In the genomic region with DNA sequence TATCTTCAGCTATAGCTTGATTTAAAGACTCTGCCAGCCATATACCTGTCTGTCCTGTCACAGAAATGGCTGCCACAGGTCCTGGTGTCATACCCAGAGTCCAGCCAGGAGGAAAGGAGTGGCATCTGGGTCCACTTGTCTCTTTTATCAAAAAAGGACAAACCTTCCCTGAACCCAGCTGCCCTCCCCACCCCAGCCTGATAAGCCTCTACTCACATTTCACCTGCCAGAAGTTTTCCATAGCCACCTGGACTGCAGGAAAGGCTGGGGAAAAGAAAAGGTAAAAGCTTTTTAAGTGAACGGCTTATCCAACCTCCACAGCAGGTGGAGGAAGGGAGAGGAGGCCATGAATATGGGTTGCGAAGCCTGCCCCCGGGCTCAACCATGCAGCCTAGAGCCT, we compare ENCODE assay signal across 2 cellular contexts.
A peak's percentile ranks its signal among the peaks of the same experiment; 100 is the strongest.
TF ChIP-seq lines count a peak whose summit lies in the region.

No MANE protein-coding gene starts in this region.

TF ChIP-seq in GM23338, 12 proteins besides CTCF, POLR2A, EP300 and RAD21 (continues in another document):
- no peak for TF ChIP-seq POLR2AphosphoS5 (IDR thresholded peaks at IDR 0.05; ENCODE audit: low read depth)
- TF ChIP-seq EZH2phosphoT487 (IDR thresholded peaks at IDR 0.05; ENCODE audit: unreplicated experiment) = no peak
- TF ChIP-seq, protein P1, sequence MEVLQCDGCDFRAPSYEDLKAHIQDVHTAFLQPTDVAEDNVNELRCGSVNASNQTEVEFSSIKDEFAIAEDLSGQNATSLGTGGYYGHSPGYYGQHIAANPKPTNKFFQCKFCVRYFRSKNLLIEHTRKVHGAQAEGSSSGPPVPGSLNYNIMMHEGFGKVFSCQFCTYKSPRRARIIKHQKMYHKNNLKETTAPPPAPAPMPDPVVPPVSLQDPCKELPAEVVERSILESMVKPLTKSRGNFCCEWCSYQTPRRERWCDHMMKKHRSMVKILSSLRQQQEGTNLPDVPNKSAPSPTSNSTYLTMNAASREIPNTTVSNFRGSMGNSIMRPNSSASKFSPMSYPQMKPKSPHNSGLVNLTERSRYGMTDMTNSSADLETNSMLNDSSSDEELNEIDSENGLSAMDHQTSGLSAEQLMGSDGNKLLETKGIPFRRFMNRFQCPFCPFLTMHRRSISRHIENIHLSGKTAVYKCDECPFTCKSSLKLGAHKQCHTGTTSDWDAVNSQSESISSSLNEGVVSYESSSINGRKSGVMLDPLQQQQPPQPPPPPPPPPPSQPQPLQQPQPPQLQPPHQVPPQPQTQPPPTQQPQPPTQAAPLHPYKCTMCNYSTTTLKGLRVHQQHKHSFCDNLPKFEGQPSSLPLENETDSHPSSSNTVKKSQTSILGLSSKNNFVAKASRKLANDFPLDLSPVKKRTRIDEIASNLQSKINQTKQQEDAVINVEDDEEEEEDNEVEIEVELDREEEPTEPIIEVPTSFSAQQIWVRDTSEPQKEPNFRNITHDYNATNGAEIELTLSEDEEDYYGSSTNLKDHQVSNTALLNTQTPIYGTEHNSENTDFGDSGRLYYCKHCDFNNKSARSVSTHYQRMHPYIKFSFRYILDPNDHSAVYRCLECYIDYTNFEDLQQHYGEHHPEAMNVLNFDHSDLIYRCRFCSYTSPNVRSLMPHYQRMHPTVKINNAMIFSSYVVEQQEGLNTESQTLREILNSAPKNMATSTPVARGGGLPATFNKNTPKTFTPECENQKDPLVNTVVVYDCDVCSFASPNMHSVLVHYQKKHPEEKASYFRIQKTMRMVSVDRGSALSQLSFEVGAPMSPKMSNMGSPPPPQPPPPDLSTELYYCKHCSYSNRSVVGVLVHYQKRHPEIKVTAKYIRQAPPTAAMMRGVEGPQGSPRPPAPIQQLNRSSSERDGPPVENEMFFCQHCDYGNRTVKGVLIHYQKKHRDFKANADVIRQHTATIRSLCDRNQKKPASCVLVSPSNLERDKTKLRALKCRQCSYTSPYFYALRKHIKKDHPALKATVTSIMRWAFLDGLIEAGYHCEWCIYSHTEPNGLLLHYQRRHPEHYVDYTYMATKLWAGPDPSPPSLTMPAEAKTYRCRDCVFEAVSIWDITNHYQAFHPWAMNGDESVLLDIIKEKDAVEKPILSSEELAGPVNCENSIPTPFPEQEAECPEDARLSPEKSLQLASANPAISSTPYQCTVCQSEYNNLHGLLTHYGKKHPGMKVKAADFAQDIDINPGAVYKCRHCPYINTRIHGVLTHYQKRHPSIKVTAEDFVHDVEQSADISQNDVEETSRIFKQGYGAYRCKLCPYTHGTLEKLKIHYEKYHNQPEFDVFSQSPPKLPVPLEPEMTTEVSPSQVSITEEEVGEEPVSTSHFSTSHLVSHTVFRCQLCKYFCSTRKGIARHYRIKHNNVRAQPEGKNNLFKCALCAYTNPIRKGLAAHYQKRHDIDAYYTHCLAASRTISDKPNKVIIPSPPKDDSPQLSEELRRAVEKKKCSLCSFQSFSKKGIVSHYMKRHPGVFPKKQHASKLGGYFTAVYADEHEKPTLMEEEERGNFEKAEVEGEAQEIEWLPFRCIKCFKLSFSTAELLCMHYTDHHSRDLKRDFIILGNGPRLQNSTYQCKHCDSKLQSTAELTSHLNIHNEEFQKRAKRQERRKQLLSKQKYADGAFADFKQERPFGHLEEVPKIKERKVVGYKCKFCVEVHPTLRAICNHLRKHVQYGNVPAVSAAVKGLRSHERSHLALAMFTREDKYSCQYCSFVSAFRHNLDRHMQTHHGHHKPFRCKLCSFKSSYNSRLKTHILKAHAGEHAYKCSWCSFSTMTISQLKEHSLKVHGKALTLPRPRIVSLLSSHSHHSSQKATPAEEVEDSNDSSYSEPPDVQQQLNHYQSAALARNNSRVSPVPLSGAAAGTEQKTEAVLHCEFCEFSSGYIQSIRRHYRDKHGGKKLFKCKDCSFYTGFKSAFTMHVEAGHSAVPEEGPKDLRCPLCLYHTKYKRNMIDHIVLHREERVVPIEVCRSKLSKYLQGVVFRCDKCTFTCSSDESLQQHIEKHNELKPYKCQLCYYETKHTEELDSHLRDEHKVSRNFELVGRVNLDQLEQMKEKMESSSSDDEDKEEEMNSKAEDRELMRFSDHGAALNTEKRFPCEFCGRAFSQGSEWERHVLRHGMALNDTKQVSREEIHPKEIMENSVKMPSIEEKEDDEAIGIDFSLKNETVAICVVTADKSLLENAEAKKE (CRISPR knock-in tag; IDR thresholded peaks at IDR 0.05) = no peak
- TF ChIP-seq, protein P2, sequence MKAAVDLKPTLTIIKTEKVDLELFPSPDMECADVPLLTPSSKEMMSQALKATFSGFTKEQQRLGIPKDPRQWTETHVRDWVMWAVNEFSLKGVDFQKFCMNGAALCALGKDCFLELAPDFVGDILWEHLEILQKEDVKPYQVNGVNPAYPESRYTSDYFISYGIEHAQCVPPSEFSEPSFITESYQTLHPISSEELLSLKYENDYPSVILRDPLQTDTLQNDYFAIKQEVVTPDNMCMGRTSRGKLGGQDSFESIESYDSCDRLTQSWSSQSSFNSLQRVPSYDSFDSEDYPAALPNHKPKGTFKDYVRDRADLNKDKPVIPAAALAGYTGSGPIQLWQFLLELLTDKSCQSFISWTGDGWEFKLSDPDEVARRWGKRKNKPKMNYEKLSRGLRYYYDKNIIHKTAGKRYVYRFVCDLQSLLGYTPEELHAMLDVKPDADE (IDR thresholded peaks at IDR 0.05) = no peak
- no peak for TF ChIP-seq CREB1 (CRISPR knock-in tag; IDR thresholded peaks at IDR 0.05; ENCODE audit: low read depth)
- no peak for TF ChIP-seq STAT1 (IDR thresholded peaks at IDR 0.05; ENCODE audit: unreplicated experiment)
- TF ChIP-seq EZH2 (IDR thresholded peaks at IDR 0.05; ENCODE audit: low read depth, unreplicated experiment) = no peak
- no peak for TF ChIP-seq JUNB (IDR thresholded peaks at IDR 0.05; ENCODE audit: unreplicated experiment)
- TF ChIP-seq ZNF331 (CRISPR knock-in tag; IDR thresholded peaks at IDR 0.05; ENCODE audit: low read depth) = no peak
- TF ChIP-seq NANOG (IDR thresholded peaks at IDR 0.05; ENCODE audit: borderline replicate concordance) = no peak

TF ChIP-seq in H1, 55 proteins besides CTCF, POLR2A, EP300 and RAD21:
- no peak for TF ChIP-seq CBX5 (IDR thresholded peaks at IDR 0.05; ENCODE audit: low read depth, low read length)
- no peak for TF ChIP-seq NRF1 (IDR thresholded peaks at IDR 0.05; ENCODE audit: low read depth, low read length)
- 0 out of 2 replicates have a peak, but pooled peaks have one; percentile 32 for TF ChIP-seq YY1 (IDR thresholded peaks at IDR 0.05; ENCODE audit: low read depth, low read length)
TF ChIP-seq in H1: peak in this region for 1.
